Comparison of ENCODE assay signal across 1 cellular context in the genomic region with DNA sequence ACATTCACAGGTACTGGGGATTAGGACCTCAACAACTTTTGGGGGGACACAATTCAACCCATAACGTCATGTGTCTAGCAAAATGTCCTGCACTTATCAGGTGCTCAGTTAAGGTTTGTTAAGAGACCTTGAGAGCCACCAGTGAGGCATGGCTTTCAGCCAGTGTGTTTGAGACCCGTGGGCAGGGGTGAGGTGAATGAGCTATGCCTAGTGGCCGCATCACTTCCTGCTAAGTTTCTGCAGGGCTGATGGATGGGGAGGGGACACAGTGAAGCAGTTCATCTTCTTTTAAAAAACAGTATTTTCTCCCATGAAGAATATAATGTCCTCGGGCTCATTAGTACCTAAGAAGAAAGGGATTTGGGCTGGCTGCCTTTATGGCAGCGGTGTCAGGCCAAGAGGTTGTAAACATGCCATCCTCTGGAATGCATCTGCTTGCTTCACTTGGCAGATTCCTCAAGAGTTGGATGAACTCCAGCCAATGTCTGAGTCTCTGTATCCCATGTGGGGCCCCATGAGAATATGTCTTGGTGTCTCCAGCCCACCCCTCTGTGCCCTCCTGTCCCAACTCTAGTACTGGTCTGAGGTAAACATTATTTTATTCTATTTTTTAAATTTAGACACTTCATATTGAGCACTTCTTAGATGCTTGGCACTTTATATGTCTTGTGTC.
TF ChIP-seq lines count a peak whose summit lies in the region.

No MANE protein-coding gene starts in this region.

TF ChIP-seq in GM23338, 12 proteins besides CTCF, POLR2A, EP300 and RAD21 (continued from another document):
- TF ChIP-seq ZNF462 (CRISPR knock-in tag; IDR thresholded peaks at IDR 0.05): no peak
- no peak for TF ChIP-seq EZH2 (IDR thresholded peaks at IDR 0.05; ENCODE audit: low read depth, unreplicated experiment)
- TF ChIP-seq ETS1 (IDR thresholded peaks at IDR 0.05): no peak
- TF ChIP-seq POLR2AphosphoS5 (IDR thresholded peaks at IDR 0.05; ENCODE audit: low read depth): no peak
- TF ChIP-seq, protein P1, sequence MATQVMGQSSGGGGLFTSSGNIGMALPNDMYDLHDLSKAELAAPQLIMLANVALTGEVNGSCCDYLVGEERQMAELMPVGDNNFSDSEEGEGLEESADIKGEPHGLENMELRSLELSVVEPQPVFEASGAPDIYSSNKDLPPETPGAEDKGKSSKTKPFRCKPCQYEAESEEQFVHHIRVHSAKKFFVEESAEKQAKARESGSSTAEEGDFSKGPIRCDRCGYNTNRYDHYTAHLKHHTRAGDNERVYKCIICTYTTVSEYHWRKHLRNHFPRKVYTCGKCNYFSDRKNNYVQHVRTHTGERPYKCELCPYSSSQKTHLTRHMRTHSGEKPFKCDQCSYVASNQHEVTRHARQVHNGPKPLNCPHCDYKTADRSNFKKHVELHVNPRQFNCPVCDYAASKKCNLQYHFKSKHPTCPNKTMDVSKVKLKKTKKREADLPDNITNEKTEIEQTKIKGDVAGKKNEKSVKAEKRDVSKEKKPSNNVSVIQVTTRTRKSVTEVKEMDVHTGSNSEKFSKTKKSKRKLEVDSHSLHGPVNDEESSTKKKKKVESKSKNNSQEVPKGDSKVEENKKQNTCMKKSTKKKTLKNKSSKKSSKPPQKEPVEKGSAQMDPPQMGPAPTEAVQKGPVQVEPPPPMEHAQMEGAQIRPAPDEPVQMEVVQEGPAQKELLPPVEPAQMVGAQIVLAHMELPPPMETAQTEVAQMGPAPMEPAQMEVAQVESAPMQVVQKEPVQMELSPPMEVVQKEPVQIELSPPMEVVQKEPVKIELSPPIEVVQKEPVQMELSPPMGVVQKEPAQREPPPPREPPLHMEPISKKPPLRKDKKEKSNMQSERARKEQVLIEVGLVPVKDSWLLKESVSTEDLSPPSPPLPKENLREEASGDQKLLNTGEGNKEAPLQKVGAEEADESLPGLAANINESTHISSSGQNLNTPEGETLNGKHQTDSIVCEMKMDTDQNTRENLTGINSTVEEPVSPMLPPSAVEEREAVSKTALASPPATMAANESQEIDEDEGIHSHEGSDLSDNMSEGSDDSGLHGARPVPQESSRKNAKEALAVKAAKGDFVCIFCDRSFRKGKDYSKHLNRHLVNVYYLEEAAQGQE (IDR thresholded peaks at IDR 0.05; ENCODE audit: unreplicated experiment): no peak
- TF ChIP-seq EZH2phosphoT487 (IDR thresholded peaks at IDR 0.05; ENCODE audit: unreplicated experiment): no peak
